11 cellular contexts compared by ENCODE assay signal in genomic region chr4:84814100-84814750, GRCh38.
DNase-seq lines count a peak whose midpoint lies in the region; ATAC-seq, FAIRE-seq and TF ChIP-seq lines count a peak whose summit lies in the region.
"Had no signal": no experiment of that assay in that cellular context is flagged by ENCODE, and none has a peak within 500 bp of the region (broad histone marks: within the 10 kb centered on the region; RNA-seq: fewer than 3 reads in every experiment).

No MANE protein-coding gene starts in this region.

- peak; percentile 51 for DNase-seq in AG08396 (ENCODE audit: low spot score)
- DNase-seq in HT-29 (ENCODE audit: low spot score): peak; percentile 14
- peak; percentile 91 for DNase-seq in astrocyte (ENCODE audit: low read depth)
- DNase-seq in kidney epithelial cell (ENCODE audit: low read depth): peak; percentile 85
- no peak for DNase-seq in germinal center (ENCODE audit: low spot score)
- no peak for DNase-seq in NCI-H446 treated with DMSO at 0.1 percent for 48 hours (lab: John Stamatoyannopoulos, UW)
- DNase-seq in activated T-cell treated with anti-CD3 and anti-CD28 coated beads, Interleukin-2, amount 50 U/mL, for 1 hour: no peak
- DNase-seq: DMS 273 treated with DMSO at 0.1 percent for 48 hours; lower lobe of right lung; stimulated activated CD4-positive, alpha-beta T cell treated with anti-CD3 and anti-CD28 coated beads, Interleukin-4, amount 100 ng/mL, for 24 hours had no signal

- peaks cover 7% of the 10 kb centered on the region for H3K36me3 Mint-ChIP-seq in astrocyte (ENCODE audit: low read depth, unreplicated experiment)

- H3K27ac ChIP-seq in astrocyte (ENCODE audit: low read depth, low read length): peak overlapping the region; percentile 68
- H3K27ac ChIP-seq: lower lobe of right lung had no signal

- no peak overlapping the region for H3K4me3 Mint-ChIP-seq in astrocyte (ENCODE audit: unreplicated experiment)

- FAIRE-seq in astrocyte (lab: Jason Lieb, UNC): peak; percentile 13

- H3K4me3 ChIP-seq in astrocyte (ENCODE audit: insufficient read depth, low read depth, low read length) (no peak overlapping the region), kidney epithelial cell (ENCODE audit: low read depth, low read length) (no peak overlapping the region)
- H3K4me3 ChIP-seq: lower lobe of right lung had no signal

- ATAC-seq in HG03097 (IDR thresholded peaks at IDR 0.05; ENCODE audit: low FRiP score, unreplicated experiment): no peak

- peak overlapping the region; percentile 90 for H3K27ac Mint-ChIP-seq in astrocyte (ENCODE audit: unreplicated experiment)

- H4K20me1 ChIP-seq in astrocyte (ENCODE audit: insufficient read depth, low read length): no peaks in the 10 kb centered on the region

- H3K4me2 ChIP-seq in astrocyte (ENCODE audit: low read length): peak overlapping the region; percentile 5

- H2AFZ ChIP-seq in astrocyte (ENCODE audit: low read depth, low read length): no peak overlapping the region

- H3K9me3 ChIP-seq in astrocyte (ENCODE audit: insufficient read depth, low read depth, low read length): no peaks in the 10 kb centered on the region
- H3K9me3 ChIP-seq: lower lobe of right lung had no signal

- H3K9me3 Mint-ChIP-seq in astrocyte (ENCODE audit: unreplicated experiment): no peaks in the 10 kb centered on the region

- H3K36me3 ChIP-seq in astrocyte (ENCODE audit: insufficient read depth, low read length): peaks cover 7% of the 10 kb centered on the region
- no peaks in the 10 kb centered on the region for H3K36me3 ChIP-seq in kidney epithelial cell (ENCODE audit: control insufficient read depth, insufficient read depth, low read length)

- peaks cover 4% of the 10 kb centered on the region for H3K79me2 ChIP-seq in astrocyte (ENCODE audit: insufficient read depth, low read length)

- peak overlapping the region; percentile 7 for H3K9ac ChIP-seq in astrocyte (ENCODE audit: low read length)

- TF ChIP-seq CTCF in astrocyte (IDR thresholded peaks at IDR 0.05; ENCODE audit: insufficient read depth, low read depth, low read length): no peak
- TF ChIP-seq CTCF in kidney epithelial cell (IDR thresholded peaks at IDR 0.05; ENCODE audit: insufficient read depth, low read length, poor library complexity, severe bottlenecking): no peak

- no peaks in the 10 kb centered on the region for H3K27me3 Mint-ChIP-seq in astrocyte (ENCODE audit: low read depth, unreplicated experiment)

- H3K4me1 Mint-ChIP-seq in astrocyte (ENCODE audit: low read depth, unreplicated experiment): peaks cover 13% of the 10 kb centered on the region

- H3K4me1 ChIP-seq in astrocyte (ENCODE audit: insufficient read depth, low read length): peaks cover 4% of the 10 kb centered on the region
- H3K4me1 ChIP-seq: lower lobe of right lung had no signal

- H3K27me3 ChIP-seq in astrocyte (ENCODE audit: insufficient read depth, low read length) (no peaks in the 10 kb centered on the region), kidney epithelial cell (ENCODE audit: control insufficient read depth, insufficient read depth, low read length) (no peaks in the 10 kb centered on the region)

Comparison
In these comparisons a context has a peak if more than half of its experiments do, and no peak if none do; other contexts are left out.
1. DNase-seq: peak in AG08396 (single experiment), HT-29 (single experiment), astrocyte (single experiment) and kidney epithelial cell (single experiment); none in germinal center (single experiment), NCI-H446 treated with DMSO at 0.1 percent for 48 hours (single experiment) and activated T-cell treated with anti-CD3 and anti-CD28 coated beads, Interleukin-2, amount 50 U/mL, for 1 hour (single experiment).